In the genomic region with DNA sequence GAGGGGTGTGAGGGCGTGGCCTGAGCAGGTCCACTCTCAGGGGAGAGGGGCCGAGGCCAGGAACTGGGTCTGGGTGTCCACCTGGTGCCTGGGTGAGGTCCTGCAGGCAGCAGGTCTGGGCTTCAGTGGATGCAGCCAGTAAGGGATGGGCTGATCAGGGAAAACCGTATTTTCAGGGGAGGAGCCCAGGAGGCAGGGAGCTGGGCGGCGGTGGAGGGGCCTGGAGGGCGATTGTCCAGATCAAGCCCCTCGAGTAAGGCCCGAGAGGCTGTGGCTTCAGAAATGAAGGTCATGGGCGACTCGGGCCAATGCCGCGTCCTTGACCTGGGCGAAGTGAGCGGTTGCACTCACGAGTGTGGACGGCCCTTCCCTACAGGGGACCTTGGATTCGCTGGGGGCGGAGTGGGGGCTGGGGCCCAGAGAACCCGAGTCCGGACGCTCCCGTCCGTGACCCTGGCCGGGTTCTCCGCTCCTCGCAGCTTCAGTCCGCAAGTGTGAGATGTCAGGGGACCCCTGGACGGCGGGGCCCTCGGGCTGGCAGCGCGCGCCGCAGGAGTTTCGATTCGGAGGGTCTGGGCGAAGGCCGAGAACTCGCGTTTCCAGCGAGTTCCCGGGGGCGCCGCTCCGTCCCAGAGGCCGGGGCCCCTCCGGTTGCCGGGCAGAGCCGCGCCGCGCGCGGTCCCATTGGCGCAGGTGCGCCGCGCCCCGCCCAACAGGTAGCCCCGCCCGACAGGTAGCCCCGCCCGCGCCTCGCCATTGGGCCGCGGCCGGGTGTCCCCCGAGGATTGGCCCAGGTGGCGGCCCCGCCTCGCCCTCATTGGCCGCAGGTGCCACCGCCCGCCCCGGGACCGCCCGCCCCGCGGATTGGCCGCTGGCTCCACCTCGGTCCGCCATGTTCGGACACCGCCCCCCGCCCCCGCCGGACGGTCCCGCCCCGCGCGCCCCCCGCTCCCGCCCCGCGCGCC, we compare ENCODE assay signal across 8 cellular contexts. TPM values are rescaled to one million over a fixed set of nuclear protein-coding genes. Genes with fewer than 3 reads are reported as not detected.
A peak's percentile ranks its signal among the peaks of the same experiment; 100 is the strongest.
DNase-seq lines count a peak whose midpoint lies in the region; ATAC-seq and TF ChIP-seq lines count a peak whose summit lies in the region.

A gene (plus strand): TSS at position 895 of the 965 bp plus-strand sequence. CDS start 220 bp downstream, outside the sequence.

- H3K9ac ChIP-seq in mammary epithelial cell (ENCODE audit: insufficient read depth, low read length) = peak within 1 kb of the TSS; percentile 53

- in situ Hi-C loops in ACHN (cut with HindIII; ENCODE audit: low pct_ligation_motif_present, low pct_unique_long_range_greater_than_20kb, low sequenced_read_pairs) (no loop called here), mammary epithelial cell (cut with MboI; ENCODE audit: low sequenced_read_pairs in 2 of 2) (loop anchor here (5.0 kb wide), 2 partner anchors 87 to 92 kb away; no protein-coding TSS in a partner anchor)

- DNase-seq in ACHN (peak; percentile 88), NCI-H1436 treated with DMSO at 0.1 percent for 48 hours (lab: John Stamatoyannopoulos, UW) (peak; percentile 4), WERI-Rb-1 (peak; percentile 95), mammary epithelial cell (peak; percentile 94), kidney glomerular epithelial cell (lab: John Stamatoyannopoulos, UW) (peak; percentile 83)
- DNase-seq in stimulated activated CD4-positive, alpha-beta T cell treated with anti-CD3 and anti-CD28 coated beads, Interleukin-2, amount 100 ng/mL, for 48 hours = peak; percentile 82 to 94

- no peaks in the 10 kb centered on the region for H3K27me3 ChIP-seq in WERI-Rb-1 (ENCODE audit: insufficient read depth, low read depth, severe bottlenecking)
- no peaks in the 10 kb centered on the region for H3K27me3 ChIP-seq in mammary epithelial cell (ENCODE audit: insufficient read depth, low read length)

- intact Hi-C loops in mammary epithelial cell (cut with micrococcal nuclease) = loop anchor here (1.0 to 10.0 kb wide), 3 partner anchors 91 to 285 kb away; no protein-coding TSS in a partner anchor

- 7% methylated on average over 20 of the region's 98 CpGs for WGBS in mammary epithelial cell (ENCODE audit: low coverage, missing lambda C conversion rate)

- CTCF ChIA-PET in mammary epithelial cell (lab: Charles Lee; ENCODE audit: low non-redundant PET) = interaction anchor here (0.8 kb wide), 1 partner anchor 144 kb away, joined by 3 read pairs; no protein-coding TSS in a partner anchor

- H2AFZ ChIP-seq in mammary epithelial cell (ENCODE audit: low read depth, low read length) = peak within 1 kb of the TSS; percentile 97

- peak within 1 kb of the TSS; percentile 97 for H3K4me2 ChIP-seq in mammary epithelial cell (ENCODE audit: insufficient read depth, low read depth, low read length)

- BruUV-seq in mammary epithelial cell (replicated peaks; lab: Mats Ljungman, UMichigan) = no TSS peak

- H3K4me3 ChIP-seq in WERI-Rb-1 (ENCODE audit: low read depth, low read length) = peak within 1 kb of the TSS; percentile 86
- peak within 1 kb of the TSS; percentile 84 to 88 (median 85) for H3K4me3 ChIP-seq in mammary epithelial cell (replicated peaks in 1 of 3; ENCODE audit: insufficient read depth in 1 of 3, low read depth in 2 of 3, low read length in 3 of 3)

- peaks cover 19% of the 10 kb centered on the region for H3K4me1 ChIP-seq in mammary epithelial cell (ENCODE audit: insufficient read depth, low read length)

- TF ChIP-seq CTCF in WERI-Rb-1 (IDR thresholded peaks at IDR 0.05; ENCODE audit: low read depth, low read length) (peak; percentile 82), mammary epithelial cell (conservative IDR thresholded peaks at IDR 0.05 in 1 of 2, IDR thresholded peaks at IDR 0.05 in 1 of 2; ENCODE audit: extremely low read depth in 1 of 2, insufficient read depth in 1 of 2, low read depth in 1 of 2, low read length in 2 of 2) (peak; percentile 56 to 58)

- H3K9me3 ChIP-seq in WERI-Rb-1 (ENCODE audit: severe bottlenecking) (no peaks in the 10 kb centered on the region), mammary epithelial cell (replicated peaks; ENCODE audit: insufficient read depth, low read length) (no peaks in the 10 kb centered on the region)

- dilution Hi-C loops in mammary epithelial cell (cut with HindIII; ENCODE audit: low sequenced_read_pairs) = loop anchor here (5.0 kb wide), 2 partner anchors 63 to 107 kb away; no protein-coding TSS in a partner anchor

- peak within 1 kb of the TSS; percentile 82 for H3K27ac ChIP-seq in WERI-Rb-1
- H3K27ac ChIP-seq in mammary epithelial cell (ENCODE audit: insufficient read depth, low read depth, low read length) = peak within 1 kb of the TSS; percentile 50

- ATAC-seq in GM19372 (IDR thresholded peaks at IDR 0.05; ENCODE audit: low read depth, unreplicated experiment) (peak; percentile 76), HG03280 (IDR thresholded peaks at IDR 0.05; ENCODE audit: unreplicated experiment) (no peak)

- no peaks in the 10 kb centered on the region for H3K36me3 ChIP-seq in WERI-Rb-1
- no peaks in the 10 kb centered on the region for H3K36me3 ChIP-seq in mammary epithelial cell (ENCODE audit: insufficient read depth, low read length)

- no peaks in the 10 kb centered on the region for H4K20me1 ChIP-seq in mammary epithelial cell (ENCODE audit: insufficient read depth, low read length)

- H3K79me2 ChIP-seq in mammary epithelial cell (ENCODE audit: insufficient read depth, low read length) = peaks cover 40% of the 10 kb centered on the region

RNA-seq across cellular contexts. Expression of the gene that starts here (rescaled TPM):
- total RNA-seq in mammary epithelial cell = 10 to 100 TPM; 27.0 to 42.2 TPM
- polyA plus RNA-seq in mammary epithelial cell = 34.4 TPM
- polyA minus RNA-seq in mammary epithelial cell = 118 TPM

Comparison
In these comparisons a context has a peak if more than half of its experiments do, and no peak if none do; other contexts are left out.
1. DNase-seq: peak in every context shown above with its lines; median percentile 95 in WERI-Rb-1; 94 in mammary epithelial cell; 88 in ACHN; 88 in stimulated activated CD4-positive, alpha-beta T cell treated with anti-CD3 and anti-CD28 coated beads, Interleukin-2, amount 100 ng/mL, for 48 hours; 83 in kidney glomerular epithelial cell; 4 in NCI-H1436 treated with DMSO at 0.1 percent for 48 hours.